In genomic region chr17:7687908-7688807, GRCh38 we compare ENCODE assay signal across 1 cellular context.
A peak's percentile ranks its signal among the peaks of the same experiment; 100 is the strongest.
TF ChIP-seq lines count a peak whose summit lies in the region.

TSS of gene WRAP53 (plus strand) at chr17:7688477. CDS start at chr17:7688649, 172 bp downstream.

TF ChIP-seq in K562, 482 proteins besides CTCF, POLR2A, EP300 and RAD21 (continued from another document and continues in another):
- TF ChIP-seq ZBTB11 (CRISPR knock-in tag; IDR thresholded peaks at IDR 0.05), result peak in 1 of 3 experiments; percentile 90; a peak in 2 of 6 replicates
- TF ChIP-seq ATF7 (IDR thresholded peaks at IDR 0.05), result peak; percentile 30; the same call in 1 of the 2 replicates
- TF ChIP-seq ZC3H8 (IDR thresholded peaks at IDR 0.05), result no peak
- TF ChIP-seq ZMIZ1 (IDR thresholded peaks at IDR 0.05; ENCODE audit: low read depth in 2 of 2, low read length in 2 of 2), result no peak
- TF ChIP-seq SMARCE1 (IDR thresholded peaks at IDR 0.05), result no peak
- TF ChIP-seq TRIM24 (IDR thresholded peaks at IDR 0.05), result no peak
- TF ChIP-seq POLR2AphosphoS5 (IDR thresholded peaks at IDR 0.05; ENCODE audit: control insufficient read depth, insufficient read depth, low read depth, low read length), result 0 out of 2 replicates have a peak, but pooled peaks have one; percentile 27
- TF ChIP-seq GABPA (tag; conservative IDR thresholded peaks at IDR 0.05; ENCODE audit: low read depth), result peak; percentile 50
- TF ChIP-seq SREBF2 (CRISPR knock-in tag; IDR thresholded peaks at IDR 0.05), result no peak
- TF ChIP-seq CREB1 (IDR thresholded peaks at IDR 0.05), result no peak
- TF ChIP-seq CREB1 (CRISPR knock-in tag; IDR thresholded peaks at IDR 0.05), result peak; percentile 42; the same call in 1 of the 2 replicates
- TF ChIP-seq AFF1 (IDR thresholded peaks at IDR 0.05; ENCODE audit: low read depth in 1 of 2, partially characterized antibody in 2 of 2), result peak in 1 of 2 experiments; percentile 96
- 0 out of 2 replicates have a peak, but pooled peaks have one; percentile 22 for TF ChIP-seq DMBX1 (CRISPR knock-in tag; IDR thresholded peaks at IDR 0.05; ENCODE audit: borderline replicate concordance)
- TF ChIP-seq TAF1 (IDR thresholded peaks at IDR 0.05; ENCODE audit: control insufficient read depth, extremely low read depth, insufficient read depth, low read length, severe bottlenecking), result peak; percentile 44
- TF ChIP-seq ZNF639 (CRISPR knock-in tag; conservative IDR thresholded peaks at IDR 0.05 in 1 of 2, IDR thresholded peaks at IDR 0.05 in 1 of 2), result peak in 1 of 2 experiments; percentile 36; a peak in 1 of 4 replicates
- peak; percentile 19; the same call in 1 of the 2 replicates for TF ChIP-seq SP1 (CRISPR knock-in tag; IDR thresholded peaks at IDR 0.05)
- 0 out of 4 replicates have a peak, but pooled peaks of 1 of the 2 experiments have one; percentile 43 for TF ChIP-seq RCOR1 (IDR thresholded peaks at IDR 0.05; ENCODE audit: borderline replicate concordance in 1 of 2, low read depth in 2 of 2, low read length in 2 of 2)
- 0 out of 2 replicates have a peak, but pooled peaks have one; percentile 15 for TF ChIP-seq JUND (IDR thresholded peaks at IDR 0.05; ENCODE audit: borderline replicate concordance, low read depth, low read length)
- TF ChIP-seq JUND (tag; IDR thresholded peaks at IDR 0.05; ENCODE audit: borderline replicate concordance, low read depth, low read length), result no peak
- TF ChIP-seq SMARCA5 (IDR thresholded peaks at IDR 0.05), result 0 out of 2 replicates have a peak, but pooled peaks have one; percentile 32
- TF ChIP-seq SIN3A (IDR thresholded peaks at IDR 0.05; ENCODE audit: borderline replicate concordance in 2 of 2, control insufficient read depth in 1 of 2, low read depth in 2 of 2, low read length in 2 of 2), result 0 out of 4 replicates have a peak, but pooled peaks have one; percentile 18 to 52
- TF ChIP-seq MTA1 (IDR thresholded peaks at IDR 0.05; ENCODE audit: borderline replicate concordance), result no peak
- TF ChIP-seq TEAD4 (IDR thresholded peaks at IDR 0.05; ENCODE audit: low read length), result no peak
- TF ChIP-seq TEAD4 (CRISPR knock-in tag; IDR thresholded peaks at IDR 0.05; ENCODE audit: borderline replicate concordance), result no peak
- no peak for TF ChIP-seq E2F3 (CRISPR knock-in tag; IDR thresholded peaks at IDR 0.05)
- TF ChIP-seq PHF8 (IDR thresholded peaks at IDR 0.05; ENCODE audit: borderline replicate concordance, low read length), result peak; percentile 58; the same call in 1 of the 2 replicates
- TF ChIP-seq HOMEZ (CRISPR knock-in tag; IDR thresholded peaks at IDR 0.05), result no peak
- TF ChIP-seq ZNF143 (CRISPR knock-in tag; IDR thresholded peaks at IDR 0.05), result peak; percentile 89
- TF ChIP-seq HMGN3 (IDR thresholded peaks at IDR 0.05; ENCODE audit: borderline replicate concordance, extremely low read depth, insufficient read length, low read depth, low read length), result no peak
- TF ChIP-seq NCOA6 (IDR thresholded peaks at IDR 0.05), result no peak
- TF ChIP-seq MNT (conservative IDR thresholded peaks at IDR 0.05), result peak; percentile 12 to 60; a peak in 2 of 4 replicates
- TF ChIP-seq STAT5A (IDR thresholded peaks at IDR 0.05; ENCODE audit: borderline replicate concordance, low read length), result 0 out of 2 replicates have a peak, but pooled peaks have one; percentile 3
- no peak for TF ChIP-seq SIRT6 (IDR thresholded peaks at IDR 0.05; ENCODE audit: low read depth, low read length)
- TF ChIP-seq ATF1 (CRISPR knock-in tag; IDR thresholded peaks at IDR 0.05), result no peak
- 0 out of 2 replicates have a peak, but pooled peaks have one; percentile 55 for TF ChIP-seq ATF1 (tag; IDR thresholded peaks at IDR 0.05)
- TF ChIP-seq ESRRA (IDR thresholded peaks at IDR 0.05; ENCODE audit: borderline replicate concordance, low read depth), result peak; percentile 64
- peak in 1 of 2 experiments; percentile 14 for TF ChIP-seq E2F6 (IDR thresholded peaks at IDR 0.05; ENCODE audit: borderline replicate concordance in 1 of 2, extremely low read depth in 1 of 2, insufficient read depth in 1 of 2, insufficient read length in 1 of 2, low read depth in 1 of 2, low read length in 1 of 2, poor library complexity in 1 of 2, severe bottlenecking in 1 of 2)
- TF ChIP-seq CREB3L1 (IDR thresholded peaks at IDR 0.05; ENCODE audit: borderline replicate concordance, low read depth), result peak; percentile 59; the same call in 1 of the 2 replicates
- TF ChIP-seq NFIC (IDR thresholded peaks at IDR 0.05), result no peak
